Comparison of ENCODE assay signal across 10 cellular contexts in the genomic region with DNA sequence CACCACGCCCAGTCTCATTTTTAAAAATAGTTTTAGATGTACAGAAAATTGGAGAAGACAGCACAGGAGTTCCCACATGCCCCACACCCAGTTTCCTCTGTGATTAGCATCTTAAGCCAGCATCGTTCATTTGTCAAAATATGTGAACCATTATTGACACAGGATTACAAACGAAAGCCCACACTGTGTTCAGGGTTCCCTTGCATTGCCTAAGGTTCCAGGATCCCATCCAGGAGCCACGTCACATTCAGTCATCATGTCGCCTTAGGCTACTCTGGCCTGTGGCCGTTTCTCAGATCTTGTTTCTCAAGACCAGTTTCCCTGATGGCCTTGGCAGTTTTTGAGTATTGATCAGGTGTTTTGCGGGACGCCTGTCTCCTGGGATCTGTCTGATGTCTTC. TPM values are rescaled to one million over a fixed set of nuclear protein-coding genes. Genes with fewer than 3 reads are reported as not detected.
A peak's percentile ranks its signal among the peaks of the same experiment; 100 is the strongest.
DNase-seq lines count a peak whose midpoint lies in the region; ATAC-seq and TF ChIP-seq lines count a peak whose summit lies in the region.
"Had no signal": no experiment of that assay in that cellular context is flagged by ENCODE, and none has a peak within 500 bp of the region (broad histone marks: within the 10 kb centered on the region; RNA-seq: fewer than 3 reads in every experiment).

No MANE protein-coding gene starts in this region.

- TF ChIP-seq EP300 in sigmoid colon (IDR thresholded peaks at IDR 0.05): no peak

- H3K4me1 ChIP-seq in sigmoid colon: peaks cover 0 to 7% (median 3%) of the 10 kb centered on the region in 4 donors

- H3K27me3 Mint-ChIP-seq in stimulated activated naive CD8-positive, alpha-beta T cell treated with anti-CD3 and anti-CD28 coated beads, Interleukin-15, Interleukin-2, amounts not matched to agents 100 ng/mL and 50 ng/mL, for 24 hours: no peaks in the 10 kb centered on the region
- no peaks in the 10 kb centered on the region for H3K27me3 Mint-ChIP-seq in stimulated activated naive CD8-positive, alpha-beta T cell treated with anti-CD3 and anti-CD28 coated beads, Interleukin-15, amount 100 ng/mL, for 72 hours
- no peaks in the 10 kb centered on the region for H3K27me3 Mint-ChIP-seq in activated naive CD8-positive, alpha-beta T cell treated with anti-CD3 and anti-CD28 coated beads for 36 hours

- H3K27ac ChIP-seq in sigmoid colon: peak overlapping the region in 2 of 4 donors; percentile 34 to 58

- no peaks in the 10 kb centered on the region for H3K9me3 ChIP-seq in sigmoid colon

- intact Hi-C loops in sigmoid colon (cut with DNase I): loop anchor here (10.0 kb wide), 1 partner anchor 523 kb away; no protein-coding TSS in a partner anchor

- no peak for TF ChIP-seq CTCF in sigmoid colon (IDR thresholded peaks at IDR 0.05)

- no peaks in the 10 kb centered on the region for H3K27me3 ChIP-seq in sigmoid colon

- ATAC-seq in stimulated activated naive CD8-positive, alpha-beta T cell treated with anti-CD3 and anti-CD28 coated beads, Interleukin-15, amount 100 ng/mL, for 72 hours: no peak
- ATAC-seq in GM18502 (IDR thresholded peaks at IDR 0.05; ENCODE audit: poor library complexity, unreplicated experiment): no peak
- ATAC-seq in HG03457 (IDR thresholded peaks at IDR 0.05; ENCODE audit: unreplicated experiment): no peak
- ATAC-seq in GM19324 (IDR thresholded peaks at IDR 0.05; ENCODE audit: low FRiP score, unreplicated experiment): no peak

- H3K36me3 Mint-ChIP-seq in stimulated activated naive CD8-positive, alpha-beta T cell treated with anti-CD3 and anti-CD28 coated beads, Interleukin-15, Interleukin-2, amounts not matched to agents 100 ng/mL and 50 ng/mL, for 24 hours (ENCODE audit: low read depth): no peaks in the 10 kb centered on the region
- H3K36me3 Mint-ChIP-seq in activated naive CD8-positive, alpha-beta T cell treated with anti-CD3 and anti-CD28 coated beads for 36 hours: no peaks in the 10 kb centered on the region

- no peak for TF ChIP-seq POLR2A in sigmoid colon (IDR thresholded peaks at IDR 0.05)

- peak overlapping the region; percentile 87 for H3K27ac Mint-ChIP-seq in stimulated activated naive CD8-positive, alpha-beta T cell treated with anti-CD3 and anti-CD28 coated beads, Interleukin-15, Interleukin-2, amounts not matched to agents 100 ng/mL and 50 ng/mL, for 24 hours
- H3K27ac Mint-ChIP-seq in stimulated activated naive CD8-positive, alpha-beta T cell treated with anti-CD3 and anti-CD28 coated beads, Interleukin-15, amount 100 ng/mL, for 72 hours: peak overlapping the region in 1 of 2 donors; percentile 46
- peak overlapping the region; percentile 86 for H3K27ac Mint-ChIP-seq in activated naive CD8-positive, alpha-beta T cell treated with anti-CD3 and anti-CD28 coated beads for 36 hours

- H3K4me1 Mint-ChIP-seq in stimulated activated naive CD8-positive, alpha-beta T cell treated with anti-CD3 and anti-CD28 coated beads, Interleukin-15, Interleukin-2, amounts not matched to agents 100 ng/mL and 50 ng/mL, for 24 hours (ENCODE audit: low read depth): peaks cover 44% of the 10 kb centered on the region
- H3K4me1 Mint-ChIP-seq in stimulated activated naive CD8-positive, alpha-beta T cell treated with anti-CD3 and anti-CD28 coated beads, Interleukin-15, amount 100 ng/mL, for 72 hours: peaks cover 73% of the 10 kb centered on the region
- peaks cover 41% of the 10 kb centered on the region for H3K4me1 Mint-ChIP-seq in activated naive CD8-positive, alpha-beta T cell treated with anti-CD3 and anti-CD28 coated beads for 36 hours

- 85 to 91% methylated on average over 8 of the region's 8 CpGs for WGBS in sigmoid colon, 2 donors

- H3K36me3 ChIP-seq in sigmoid colon: no peaks in the 10 kb centered on the region

- H3K9me3 Mint-ChIP-seq in stimulated activated naive CD8-positive, alpha-beta T cell treated with anti-CD3 and anti-CD28 coated beads, Interleukin-15, Interleukin-2, amounts not matched to agents 100 ng/mL and 50 ng/mL, for 24 hours: no peaks in the 10 kb centered on the region
- no peaks in the 10 kb centered on the region for H3K9me3 Mint-ChIP-seq in stimulated activated naive CD8-positive, alpha-beta T cell treated with anti-CD3 and anti-CD28 coated beads, Interleukin-15, amount 100 ng/mL, for 72 hours
- H3K9me3 Mint-ChIP-seq in activated naive CD8-positive, alpha-beta T cell treated with anti-CD3 and anti-CD28 coated beads for 36 hours: no peaks in the 10 kb centered on the region

- no peak overlapping the region for H3K4me3 ChIP-seq in sigmoid colon

- H3K4me3 Mint-ChIP-seq in stimulated activated naive CD8-positive, alpha-beta T cell treated with anti-CD3 and anti-CD28 coated beads, Interleukin-15, Interleukin-2, amounts not matched to agents 100 ng/mL and 50 ng/mL, for 24 hours: no peak overlapping the region
- peak overlapping the region in 1 of 2 donors; percentile 22 for H3K4me3 Mint-ChIP-seq in stimulated activated naive CD8-positive, alpha-beta T cell treated with anti-CD3 and anti-CD28 coated beads, Interleukin-15, amount 100 ng/mL, for 72 hours
- H3K4me3 Mint-ChIP-seq in activated naive CD8-positive, alpha-beta T cell treated with anti-CD3 and anti-CD28 coated beads for 36 hours: no peak overlapping the region

- DNase-seq in stimulated activated naive CD8-positive, alpha-beta T cell treated with anti-CD3 and anti-CD28 coated beads, Interleukin-15, amount 100 ng/mL, for 72 hours: no peak
- DNase-seq in activated naive CD8-positive, alpha-beta T cell treated with anti-CD3 and anti-CD28 coated beads for 36 hours: no peak
- DNase-seq in iris pigment epithelial cell (ENCODE audit: low read depth) (peak; percentile 41), sigmoid colon (no peak)
- DNase-seq: stimulated activated CD8-positive, alpha-beta memory T cell treated with anti-CD3 and anti-CD28 coated beads, Interleukin-4, amount 100 ng/mL, for 48 hours had no signal

RNA-seq across cellular contexts. Expression of a gene that starts 34.7 kb away (rescaled TPM):
- total RNA-seq in activated naive CD8-positive, alpha-beta T cell treated with anti-CD3 and anti-CD28 coated beads for 36 hours: 100 to 1,000 TPM; 187 to 193 TPM
- 10 to 100 TPM; 15.5 to 19.7 (median 18.9) TPM for total RNA-seq in sigmoid colon
- 10 to 100 TPM in 2 of 3 donors, 1 to 10 TPM in 1; 4.2 to 37.2 (median 16.2) TPM for polyA plus RNA-seq in sigmoid colon
- total RNA-seq: HT-29 had no signal

Comparison
In these comparisons a context has a peak if more than half of its experiments do, and no peak if none do; other contexts are left out.
1. RNA of a gene that starts 34.7 kb away (total RNA-seq): 187 to 193 TPM in activated naive CD8-positive, alpha-beta T cell treated with anti-CD3 and anti-CD28 coated beads for 36 hours; 15.5 to 19.7 TPM in sigmoid colon; every median in the first group is over 4 times any median in the second.